14 cellular contexts compared by ENCODE assay signal in the genomic region with DNA sequence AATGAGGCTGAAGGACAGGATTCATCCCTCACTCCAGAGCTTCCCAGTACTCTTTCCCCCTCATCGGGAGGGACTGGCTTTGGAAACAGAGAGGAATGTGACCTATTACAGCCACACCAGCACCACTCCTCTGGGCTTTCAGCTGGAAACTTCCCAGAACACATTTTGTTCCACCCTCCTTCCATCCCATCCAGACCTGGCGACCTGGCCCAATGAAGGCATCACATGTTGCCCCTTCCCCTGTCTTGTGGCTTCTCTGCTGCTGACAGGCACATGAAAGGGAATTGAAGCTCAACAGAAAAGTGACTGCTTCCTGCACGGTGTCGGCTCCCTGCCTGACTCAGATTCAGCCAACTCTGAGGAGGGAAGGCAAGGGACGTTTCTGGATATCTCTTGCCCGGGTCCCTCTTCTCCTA. TPM values are rescaled to one million over a fixed set of nuclear protein-coding genes. Genes with fewer than 3 reads are reported as not detected.
A peak's percentile ranks its signal among the peaks of the same experiment; 100 is the strongest.
DNase-seq lines count a peak whose midpoint lies in the region; ATAC-seq and TF ChIP-seq lines count a peak whose summit lies in the region.
"Had no signal": no experiment of that assay in that cellular context is flagged by ENCODE, and none has a peak within 500 bp of the region (broad histone marks: within the 10 kb centered on the region; RNA-seq: fewer than 3 reads in every experiment).

No MANE protein-coding gene starts in this region.

- no peak for TF ChIP-seq CTCF in coronary artery (IDR thresholded peaks at IDR 0.05)

- H3K4me1 ChIP-seq in stomach smooth muscle (ENCODE audit: control insufficient read depth, insufficient read depth, low read length), result peaks cover 43% of the 10 kb centered on the region

- no peaks in the 10 kb centered on the region for H3K27me3 ChIP-seq in stomach smooth muscle (ENCODE audit: control insufficient read depth in 1 of 2, insufficient read depth in 2 of 2, low read length in 2 of 2)

- H3K9me3 Mint-ChIP-seq in activated T-helper 17 cell treated with anti-CD3 and anti-CD28 coated beads, Interleukin-2, amount 50 U/mL, for 72 hours, result no peaks in the 10 kb centered on the region
- H3K9me3 Mint-ChIP-seq: CD8-positive, alpha-beta T cell had no signal

- DNase-seq in ELF-1 (ENCODE audit: low read depth, low spot score), result peak; percentile 47
- DNase-seq in coronary artery (ENCODE audit: low spot score), result peak; percentile 84
- DNase-seq in medulla oblongata (ENCODE audit: extremely low spot score), result peak; percentile 55
- no peak for DNase-seq in SKM-1 (lab: John Stamatoyannopoulos, UW; ENCODE audit: unreplicated experiment)
- DNase-seq in activated CD4-positive, alpha-beta T cell treated with anti-CD3 and anti-CD28 coated beads for 48 hours, result no peak
- DNase-seq in inferior parietal cortex (ENCODE audit: extremely low spot score), result no peak
- DNase-seq: CD8-positive, alpha-beta T cell; cortex of kidney; NCI-H1105; NCI-H69; stimulated activated naive CD4-positive, alpha-beta T cell had no signal

- H3K4me3 Mint-ChIP-seq in activated T-helper 17 cell treated with anti-CD3 and anti-CD28 coated beads, Interleukin-2, amount 50 U/mL, for 72 hours, result no peak overlapping the region
- H3K4me3 Mint-ChIP-seq: CD8-positive, alpha-beta T cell had no signal

- H3K9ac ChIP-seq in stomach smooth muscle (ENCODE audit: low read length in 2 of 2), result peak overlapping the region; percentile 14 to 47

- no peaks in the 10 kb centered on the region for H3K4me1 Mint-ChIP-seq in activated T-helper 17 cell treated with anti-CD3 and anti-CD28 coated beads, Interleukin-2, amount 50 U/mL, for 72 hours

- H3K36me3 ChIP-seq in stomach smooth muscle (ENCODE audit: control insufficient read depth in 2 of 2, insufficient read depth in 2 of 2, low read length in 2 of 2), result peaks cover 3 to 15% of the 10 kb centered on the region in 2 donors

- H3K9me3 ChIP-seq in stomach smooth muscle (ENCODE audit: control insufficient read depth in 2 of 2, low read length in 2 of 2), result no peaks in the 10 kb centered on the region

- H3K36me3 Mint-ChIP-seq in activated T-helper 17 cell treated with anti-CD3 and anti-CD28 coated beads, Interleukin-2, amount 50 U/mL, for 72 hours (ENCODE audit: low read depth), result no peaks in the 10 kb centered on the region
- H3K36me3 Mint-ChIP-seq: CD8-positive, alpha-beta T cell had no signal

- no peak overlapping the region for H3K27ac Mint-ChIP-seq in activated T-helper 17 cell treated with anti-CD3 and anti-CD28 coated beads, Interleukin-2, amount 50 U/mL, for 72 hours
- H3K27ac Mint-ChIP-seq: CD8-positive, alpha-beta T cell had no signal

- H3K4me3 ChIP-seq in coronary artery, result peak overlapping the region; percentile 59
- H3K4me3 ChIP-seq in stomach smooth muscle (ENCODE audit: low read length in 2 of 2), result peak overlapping the region; percentile 43 to 61

- ATAC-seq in activated T-helper 17 cell treated with anti-CD3 and anti-CD28 coated beads, Interleukin-2, amount 50 U/mL, for 72 hours (replicated peaks), result no peak
- ATAC-seq: activated CD4-positive, CD25-positive, alpha-beta regulatory T cell treated with anti-CD3 and anti-CD28 coated beads, Interleukin-2, amount 50 U/mL, for 24 hours; CD8-positive, alpha-beta T cell had no signal

- H3K27ac ChIP-seq in coronary artery (peak overlapping the region; percentile 85 to 92), stomach smooth muscle (ENCODE audit: low read length) (peak overlapping the region; percentile 67)

- H3K27me3 Mint-ChIP-seq in activated T-helper 17 cell treated with anti-CD3 and anti-CD28 coated beads, Interleukin-2, amount 50 U/mL, for 72 hours, result peaks cover 55% of the 10 kb centered on the region

RNA-seq across cellular contexts. Expression of a gene that starts 19.1 kb away (rescaled TPM):
- under 1 TPM in 1 of 2 donors, not detected in 1; 0.13 TPM for total RNA-seq in activated T-helper 17 cell treated with anti-CD3 and anti-CD28 coated beads, Interleukin-2, amount 50 U/mL, for 72 hours
- total RNA-seq: CD8-positive, alpha-beta T cell had no signal

Comparison
In these comparisons a context has a peak if more than half of its experiments do, and no peak if none do; other contexts are left out.
1. DNase-seq: peak in ELF-1 (single experiment), coronary artery (single experiment) and medulla oblongata (single experiment); none in SKM-1 (single experiment), activated CD4-positive, alpha-beta T cell treated with anti-CD3 and anti-CD28 coated beads for 48 hours (single experiment) and inferior parietal cortex (single experiment).